ENCODE assay signal across 25 cellular contexts in genomic region chr16:6131526-6132050, GRCh38.
"Had no signal": no experiment of that assay in that cellular context is flagged by ENCODE, and none has a peak within 500 bp of the region (broad histone marks: within the 10 kb centered on the region; RNA-seq: fewer than 3 reads in every experiment).

No MANE protein-coding gene starts in this region.

- H3K4me2 ChIP-seq: hepatocyte had no signal

- H2AFZ ChIP-seq: hepatocyte had no signal

- H3K4me3 ChIP-seq: hepatocyte, left ventricle myocardium inferior, pancreas, psoas muscle, upper lobe of left lung had no signal

- DNase-seq: activated B cell treated with CpG ODN at 0.5 μM for 24 hours; activated CD4-positive, alpha-beta T cell treated with anti-CD3 and anti-CD28 coated beads for 36 hours; activated CD4-positive, alpha-beta T cell treated with anti-CD3 and anti-CD28 coated beads, Interleukin-2, amount 50 U/mL, for 4 hours; activated CD8-positive, alpha-beta memory T cell treated with anti-CD3 and anti-CD28 coated beads for 24 hours; activated CD8-positive, alpha-beta memory T cell treated with anti-CD3 and anti-CD28 coated beads, Interleukin-2, amount 50 U/mL, for 4 hours; activated naive CD4-positive, alpha-beta T cell; activated T-cell treated with anti-CD3 and anti-CD28 coated beads, Interleukin-2, amount 50 U/mL, for 24 hours; effector CD4-positive, alpha-beta T cell; erythroblast; foreskin fibroblast; immature natural killer cell; kidney glomerular epithelial cell; left ventricle myocardium inferior; mammary epithelial cell; natural killer cell; pancreas; psoas muscle; right cardiac atrium; stimulated activated CD4-positive, alpha-beta T cell treated with anti-CD3 and anti-CD28 coated beads, Interleukin-4, amount 100 ng/mL, for 24 hours; stimulated activated naive CD4-positive, alpha-beta T cell treated with Interleukin-2 at 50 U/mL for 16 hours; T1000; upper lobe of left lung had no signal

- H3K27me3 ChIP-seq: hepatocyte, neutrophil, upper lobe of left lung had no signal

- H3K36me3 ChIP-seq: left ventricle myocardium inferior, neutrophil, pancreas, upper lobe of left lung had no signal

- H3K79me2 ChIP-seq: hepatocyte had no signal

- ATAC-seq: activated CD4-positive, alpha-beta T cell treated with anti-CD3 and anti-CD28 coated beads for 36 hours; activated T-helper 17 cell treated with anti-CD3 and anti-CD28 coated beads, Interleukin-2, amount 50 U/mL, for 72 hours; natural killer cell; pancreas; psoas muscle; right cardiac atrium had no signal

- H3K27ac ChIP-seq: hepatocyte, left ventricle myocardium inferior, neutrophil, pancreas, psoas muscle, upper lobe of left lung had no signal

- H3K4me1 ChIP-seq: left ventricle myocardium inferior, pancreas, psoas muscle, upper lobe of left lung had no signal

- H3K9me3 ChIP-seq: neutrophil, pancreas, psoas muscle, upper lobe of left lung had no signal
